1 cellular context compared by ENCODE assay signal in the genomic region with DNA sequence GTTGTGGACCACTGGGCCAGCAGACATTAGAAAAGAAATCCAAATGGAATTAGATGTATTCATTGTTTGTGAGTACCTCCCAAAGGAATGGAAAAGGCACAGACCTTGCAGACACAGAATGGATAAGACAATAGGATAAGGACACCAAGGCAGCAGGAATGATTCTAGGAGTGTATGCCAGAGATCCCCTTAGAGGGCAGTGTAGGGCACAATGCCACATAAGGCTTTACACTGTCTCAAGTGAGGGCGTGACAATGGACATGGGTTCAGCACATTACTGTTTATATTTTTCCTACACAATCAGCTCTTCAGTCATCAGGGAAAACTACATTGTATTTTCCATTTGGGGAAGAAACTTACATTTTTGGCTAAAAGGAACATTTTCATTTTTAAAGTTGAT.
TF ChIP-seq lines count a peak whose summit lies in the region.

No MANE protein-coding gene starts in this region.

TF ChIP-seq in HepG2, 621 proteins besides CTCF, POLR2A, EP300 and RAD21 (continued from another document):
- TF ChIP-seq, protein P1, sequence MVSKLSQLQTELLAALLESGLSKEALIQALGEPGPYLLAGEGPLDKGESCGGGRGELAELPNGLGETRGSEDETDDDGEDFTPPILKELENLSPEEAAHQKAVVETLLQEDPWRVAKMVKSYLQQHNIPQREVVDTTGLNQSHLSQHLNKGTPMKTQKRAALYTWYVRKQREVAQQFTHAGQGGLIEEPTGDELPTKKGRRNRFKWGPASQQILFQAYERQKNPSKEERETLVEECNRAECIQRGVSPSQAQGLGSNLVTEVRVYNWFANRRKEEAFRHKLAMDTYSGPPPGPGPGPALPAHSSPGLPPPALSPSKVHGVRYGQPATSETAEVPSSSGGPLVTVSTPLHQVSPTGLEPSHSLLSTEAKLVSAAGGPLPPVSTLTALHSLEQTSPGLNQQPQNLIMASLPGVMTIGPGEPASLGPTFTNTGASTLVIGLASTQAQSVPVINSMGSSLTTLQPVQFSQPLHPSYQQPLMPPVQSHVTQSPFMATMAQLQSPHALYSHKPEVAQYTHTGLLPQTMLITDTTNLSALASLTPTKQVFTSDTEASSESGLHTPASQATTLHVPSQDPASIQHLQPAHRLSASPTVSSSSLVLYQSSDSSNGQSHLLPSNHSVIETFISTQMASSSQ (IDR thresholded peaks at IDR 0.05; ENCODE audit: low read depth) = no peak
- TF ChIP-seq, protein P1 (CRISPR knock-in tag; IDR thresholded peaks at IDR 0.05; ENCODE audit: borderline replicate concordance) = no peak
- TF ChIP-seq ETV5 (CRISPR knock-in tag; IDR thresholded peaks at IDR 0.05; ENCODE audit: borderline replicate concordance) (no peak), SP1 (IDR thresholded peaks at IDR 0.05) (no peak), SP1 (CRISPR knock-in tag; IDR thresholded peaks at IDR 0.05) (no peak), SRF (IDR thresholded peaks at IDR 0.05; ENCODE audit: low read depth, low read length) (peak; percentile 45; the same call in 1 of the 2 replicates), CCDC6 (CRISPR knock-in tag; IDR thresholded peaks at IDR 0.05) (no peak), HNF1B (CRISPR knock-in tag; IDR thresholded peaks at IDR 0.05) (no peak)
TF ChIP-seq in HepG2: peak in this region for 2.
